In the genomic region with DNA sequence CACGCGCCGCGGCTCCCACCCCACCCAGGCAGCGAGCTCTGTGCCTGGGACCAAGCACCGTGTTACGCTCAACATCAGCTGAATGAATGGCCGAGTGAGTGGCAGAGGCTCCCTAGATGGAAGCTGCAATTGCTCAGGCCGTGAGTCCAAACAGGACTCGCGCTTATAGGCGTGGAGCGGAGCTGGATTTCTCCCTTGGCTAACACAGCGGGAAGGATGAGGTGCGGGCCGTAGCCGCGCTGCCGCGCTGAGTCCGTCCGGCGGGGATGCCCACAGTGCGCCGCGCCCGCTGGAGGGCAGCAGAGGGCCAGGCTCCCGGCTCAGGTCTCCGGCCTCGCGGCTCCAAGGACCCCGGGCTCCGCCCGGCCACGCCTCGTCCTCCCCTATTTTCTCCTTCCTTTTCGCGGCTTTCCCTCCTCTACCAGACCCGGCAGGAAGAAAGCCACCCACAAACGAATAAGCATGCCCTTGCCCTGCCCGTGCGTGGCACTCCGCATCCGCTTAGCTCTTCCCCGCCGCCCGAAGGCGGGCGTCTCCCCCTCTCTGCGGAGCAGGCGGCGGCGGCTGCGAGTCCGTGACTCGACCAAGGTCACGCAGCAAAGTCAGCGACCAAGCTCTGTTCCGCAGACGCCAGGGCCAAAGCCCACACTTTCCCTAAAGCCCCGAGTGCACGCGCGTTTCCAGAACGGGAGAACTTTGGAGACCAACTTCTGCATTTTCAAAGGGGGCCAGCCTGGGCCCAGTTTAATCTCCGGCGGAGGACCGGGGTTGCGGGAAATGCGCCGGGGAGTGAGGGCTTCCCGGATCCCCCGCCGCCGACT, we compare ENCODE assay signal across 8 cellular contexts. TPM values are rescaled to one million over a fixed set of nuclear protein-coding genes. Genes with fewer than 3 reads are reported as not detected.
A peak's percentile ranks its signal among the peaks of the same experiment; 100 is the strongest.
DNase-seq lines count a peak whose midpoint lies in the region; ATAC-seq, FAIRE-seq and TF ChIP-seq lines count a peak whose summit lies in the region.

No MANE protein-coding gene starts in this region.

- H3K9me3 ChIP-seq in HEK293 (ENCODE audit: control insufficient read depth, insufficient read depth, low read depth, low read length) (no peaks in the 10 kb centered on the region), GM12878 (replicated peaks; ENCODE audit: control insufficient read depth, insufficient read depth, low read length) (no peaks in the 10 kb centered on the region), iPS-15b (ENCODE audit: control insufficient read depth, insufficient read depth, low read length) (no peaks in the 10 kb centered on the region)

- no peaks in the 10 kb centered on the region for H3K79me2 ChIP-seq in GM12878 (ENCODE audit: control insufficient read depth, insufficient read depth, low read length)

- DNase-seq in G401 (ENCODE audit: low spot score) (peak; percentile 66), NCI-H1105 (lab: John Stamatoyannopoulos, UW) (peak; percentile 60), T1000 (lab: John Stamatoyannopoulos, UW) (peak; percentile 88), GM12878 (ENCODE audit: low read depth, low spot score) (no peak), sciatic nerve (ENCODE audit: low spot score) (peak; percentile 91)
- DNase-seq in central memory CD4-positive, alpha-beta T cell, result no peak

- no TSS peak for BruUV-seq in GM12878 (replicated peaks; lab: Mats Ljungman, UMichigan)

- CTCF ChIA-PET in HEK293 (lab: Yijun Ruan, JAX) (interaction anchor here (0.6 to 2.6 kb wide), 26 partner anchors 8 to 1245 kb away, joined by 3 to 34 read pairs (median 4); partner anchors contain the start of gene FAHD2A), GM12878 (lab: Yijun Ruan, JAX) (interaction anchor here (1.1 to 1.7 kb wide), 5 partner anchors 10 to 323 kb away, joined by 3 to 5 read pairs (median 4); no protein-coding TSS in a partner anchor)

- intact Hi-C loops in GM12878 (cut with micrococcal nuclease; ENCODE audit: unreplicated experiment), result no loop called here
- intact Hi-C loops in sciatic nerve (cut with DNase I), result no loop called here

- FAIRE-seq in GM12878 (lab: Jason Lieb, UNC), result no peak

- no peak for TF ChIP-seq EP300 in GM12878 (IDR thresholded peaks at IDR 0.05; ENCODE audit: borderline replicate concordance in 1 of 2, control insufficient read depth in 1 of 2, low read depth in 2 of 2, low read length in 2 of 2)

- H3K4me3 ChIP-seq in HEK293 (ENCODE audit: low read depth, low read length) (peak overlapping the region; percentile 46), GM12878 (no peak overlapping the region), iPS-15b (ENCODE audit: low read depth, low read length) (peak overlapping the region; percentile 69)

- H3K4me1 ChIP-seq in HEK293 (ENCODE audit: control insufficient read depth, insufficient read depth, low read length), result no peaks in the 10 kb centered on the region; the same call in 1 of the 2 replicates
- peaks cover 3% of the 10 kb centered on the region; the same call in 1 of the 2 replicates for H3K4me1 ChIP-seq in GM12878 (ENCODE audit: control insufficient read depth, insufficient read depth, low read length)
- H3K4me1 ChIP-seq in iPS-15b (ENCODE audit: control insufficient read depth, insufficient read depth, low read length), result no peaks in the 10 kb centered on the region

- SMC1A ChIA-PET in GM12878 (lab: Charles Lee; ENCODE audit: uncharacterized antibody, unreplicated experiment), result interaction anchor here (1.3 kb wide), 1 partner anchor 41 kb away, joined by 4 read pairs; no protein-coding TSS in a partner anchor

- POLR2A ChIA-PET in HEK293 (lab: Yijun Ruan, JAX) (interaction anchor here (0.9 to 1.1 kb wide), 3 partner anchors 12 to 68 kb away, joined by 3 to 7 read pairs (median 3); partner anchors contain the start of gene FAHD2A), GM12878 (lab: Charles Lee) (no interaction called here)

- 2% methylated on average over 73 of the region's 75 CpGs for WGBS in GM12878 (ENCODE audit: insufficient coverage, insufficient replicate concordance, low lambda C conversion rate, missing lambda C conversion rate)

- in situ Hi-C loops in G401 (cut with HindIII; ENCODE audit: low sequenced_read_pairs) (no loop called here), GM12878 (cut with MboI) (no loop called here)

- no peaks in the 10 kb centered on the region for H3K36me3 ChIP-seq in HEK293 (ENCODE audit: control insufficient read depth in 2 of 2, insufficient read depth in 1 of 2, low read length in 2 of 2)
- no peaks in the 10 kb centered on the region for H3K36me3 ChIP-seq in GM12878 (ENCODE audit: control insufficient read depth in 2 of 2, insufficient read depth in 2 of 2, low read length in 1 of 2)
- no peaks in the 10 kb centered on the region for H3K36me3 ChIP-seq in iPS-15b (ENCODE audit: control insufficient read depth, insufficient read depth, low read length)

- peak overlapping the region; percentile 47; the same call in 1 of the 2 replicates for H2AFZ ChIP-seq in GM12878 (ENCODE audit: control insufficient read depth, low read depth, low read length)

- H3K9ac ChIP-seq in GM12878 (ENCODE audit: control insufficient read depth, insufficient read depth, low read length) (no peak overlapping the region), iPS-15b (ENCODE audit: low read depth, low read length) (no peak overlapping the region)

- H3K27me3 ChIP-seq in GM12878 (replicated peaks in 1 of 2; ENCODE audit: control insufficient read depth in 2 of 2, insufficient read depth in 2 of 2, low read length in 1 of 2) (peaks cover 6 to 12% of the 10 kb centered on the region in 2 experiments; a peak in 3 of 4 replicates), iPS-15b (ENCODE audit: control insufficient read depth, insufficient read depth, low read length) (peaks cover 57% of the 10 kb centered on the region)

- TF ChIP-seq RAD21 in GM12878 (IDR thresholded peaks at IDR 0.05; ENCODE audit: insufficient read depth, low read depth, low read length), result peak; percentile 32; the same call in 1 of the 2 replicates

- no peak for TF ChIP-seq POLR2A in GM12878 (IDR thresholded peaks at IDR 0.05; ENCODE audit: low read depth, low read length)

- peak overlapping the region; percentile 86 for H3K4me2 ChIP-seq in GM12878 (ENCODE audit: control insufficient read depth, insufficient read depth)

- peak; percentile 98 for ATAC-seq in GM12878
- ATAC-seq in sciatic nerve, result peak; percentile 92

- TF ChIP-seq CTCF in HEK293 (tag by site-specific recombination; IDR thresholded peaks at IDR 0.05) (peak; percentile 93), GM12878 (IDR thresholded peaks at IDR 0.05 in 2 of 3, conservative IDR thresholded peaks at IDR 0.05 in 1 of 3; ENCODE audit: control insufficient read depth in 2 of 3, extremely low read depth in 1 of 3, insufficient read depth in 1 of 3, low read depth in 3 of 3, low read length in 3 of 3) (peak; percentile 77 to 87 (median 77))

- H3K27ac ChIP-seq in HEK293 (ENCODE audit: extremely low read depth, low read depth, low read length) (peak overlapping the region; percentile 67; the same call in 1 of the 2 replicates), GM12878 (ENCODE audit: control insufficient read depth, insufficient read depth) (no peak overlapping the region)

- RAD21 ChIA-PET in GM12878 (lab: Charles Lee; ENCODE audit: unreplicated experiment), result interaction anchor here (1.5 kb wide), 1 partner anchor 11 kb away, joined by 3 read pairs; no protein-coding TSS in a partner anchor

- H4K20me1 ChIP-seq in GM12878 (ENCODE audit: control insufficient read depth, insufficient read depth), result no peaks in the 10 kb centered on the region; the same call in 1 of the 2 replicates

TF ChIP-seq in GM12878, 131 proteins besides CTCF, POLR2A, EP300 and RAD21 (continues in another document):
- TF ChIP-seq SMC3 (IDR thresholded peaks at IDR 0.05; ENCODE audit: borderline replicate concordance, low read length) (0 out of 2 replicates have a peak, but pooled peaks have one; percentile 15), TAF1 (IDR thresholded peaks at IDR 0.05; ENCODE audit: borderline replicate concordance, low read depth, low read length) (no peak), NFXL1 (IDR thresholded peaks at IDR 0.05; ENCODE audit: borderline replicate concordance) (no peak)

RNA-seq across cellular contexts. Expression of gene KCNIP3, which starts 48.5 kb away (rescaled TPM):
- total RNA-seq in G401 (2014; rRNA removed; shearing (Covaris generic)), result 0.43 TPM in 1 of 2 replicates, not detected in the other
- 1.1 TPM in 1 of 2 replicates, not detected in the other for total RNA-seq in GM12878 (2013; cell fraction: nucleolus; rRNA removed)
- total RNA-seq in GM12878 (2014; rRNA removed), result not detected in 2 replicates
- total RNA-seq in GM12878 (2014; rRNA removed; fragmentation: Illumina TruSeq; extraction: Trizol), result not detected in 2 replicates
- total RNA-seq in GM12878 (2021), result not detected in 2 replicates
- polyA plus RNA-seq in GM12878 (2011; ENCODE audit: low read depth), result not detected
- polyA plus RNA-seq in GM12878 (2011; rRNA removed), result not detected in 2 replicates
- not detected in 2 replicates for polyA plus RNA-seq in GM12878 (2011; cell fraction: cytosol; rRNA removed)
- polyA plus RNA-seq in GM12878 (2011; cell fraction: nucleus; rRNA removed), result 0.19 TPM in 1 of 2 replicates, not detected in the other
- not detected in 2 replicates for polyA plus RNA-seq in GM12878 (2012)
- polyA plus RNA-seq in GM12878 (2014; fragmentation: Illumina TruSeq; extraction: Trizol), result not detected in 2 replicates
- polyA plus RNA-seq in GM12878 (2014; fragmentation: Nextera tagmentation; extraction: Ambion mirVana), result not detected
- not detected in 2 replicates for polyA plus RNA-seq in GM12878 (2014; rRNA removed)
- polyA plus RNA-seq in GM12878 (2016; fragmentation: Nextera tagmentation; extraction: Ambion mirVana), result not detected
- polyA minus RNA-seq in GM12878 (2011; rRNA and poly(A)+ RNA removed), result not detected in 2 replicates
- not detected in 2 replicates for polyA minus RNA-seq in GM12878 (2011; cell fraction: cytosol; rRNA and poly(A)+ RNA removed)
- polyA minus RNA-seq in GM12878 (2011; cell fraction: nucleus; rRNA and poly(A)+ RNA removed), result not detected in 2 replicates
- 13.9 TPM for total RNA-seq in sciatic nerve

RNA-seq across cellular contexts. Expression of gene FAHD2A, which starts 56.9 kb away (rescaled TPM):
- total RNA-seq in G401 (2014; rRNA removed; shearing (Covaris generic)), result 50.9 and 65.5 TPM in 2 replicates
- total RNA-seq in GM12878 (2013; cell fraction: nucleolus; rRNA removed), result 64.7 and 74.0 TPM in 2 replicates
- total RNA-seq in GM12878 (2014; rRNA removed), result 25.3 and 31.0 TPM in 2 replicates
- 24.2 and 24.8 TPM in 2 replicates for total RNA-seq in GM12878 (2014; rRNA removed; fragmentation: Illumina TruSeq; extraction: Trizol)
- 25.8 and 28.2 TPM in 2 replicates for total RNA-seq in GM12878 (2021)
- 8.9 TPM for polyA plus RNA-seq in GM12878 (2011; ENCODE audit: low read depth)
- 26.2 and 38.2 TPM in 2 replicates for polyA plus RNA-seq in GM12878 (2011; rRNA removed)
- polyA plus RNA-seq in GM12878 (2011; cell fraction: cytosol; rRNA removed), result 38.1 and 48.4 TPM in 2 replicates
- 78.4 and 94.2 TPM in 2 replicates for polyA plus RNA-seq in GM12878 (2011; cell fraction: nucleus; rRNA removed)
- polyA plus RNA-seq in GM12878 (2012), result 17.4 and 24.5 TPM in 2 replicates
- 19.0 and 24.9 TPM in 2 replicates for polyA plus RNA-seq in GM12878 (2014; fragmentation: Illumina TruSeq; extraction: Trizol)
- 10 to 100 TPM; 11.2 to 15.2 TPM for polyA plus RNA-seq in GM12878 (2014; fragmentation: Nextera tagmentation; extraction: Ambion mirVana)
- polyA plus RNA-seq in GM12878 (2014; rRNA removed), result 27.9 and 30.8 TPM in 2 replicates
- 10 to 100 TPM; 23.5 to 28.2 TPM for polyA plus RNA-seq in GM12878 (2016; fragmentation: Nextera tagmentation; extraction: Ambion mirVana)
- polyA minus RNA-seq in GM12878 (2011; rRNA and poly(A)+ RNA removed), result 33.9 and 42.9 TPM in 2 replicates
- 8.2 and 9.9 TPM in 2 replicates for polyA minus RNA-seq in GM12878 (2011; cell fraction: cytosol; rRNA and poly(A)+ RNA removed)
- polyA minus RNA-seq in GM12878 (2011; cell fraction: nucleus; rRNA and poly(A)+ RNA removed), result 23.9 and 35.0 TPM in 2 replicates
- 31.8 TPM for total RNA-seq in sciatic nerve

Comparison
In these comparisons a context has a peak if more than half of its experiments do, and no peak if none do; other contexts are left out.
1. DNase-seq: peak in G401 (single experiment), NCI-H1105 (single experiment), T1000 (single experiment) and sciatic nerve (single experiment); none in GM12878 (single experiment) and central memory CD4-positive, alpha-beta T cell (single experiment).